Comparison of ENCODE assay signal across 10 cellular contexts in genomic region chr6:145756170-145756662, GRCh38. TPM values are rescaled to one million over a fixed set of nuclear protein-coding genes. Genes with fewer than 3 reads are reported as not detected.
DNase-seq lines count a peak whose midpoint lies in the region; ATAC-seq and TF ChIP-seq lines count a peak whose summit lies in the region.
"Had no signal": no experiment of that assay in that cellular context is flagged by ENCODE, and none has a peak within 500 bp of the region (broad histone marks: within the 10 kb centered on the region; RNA-seq: fewer than 3 reads in every experiment).

No MANE protein-coding gene starts in this region.

- no peaks in the 10 kb centered on the region for H3K79me2 ChIP-seq in OCI-LY7 (ENCODE audit: insufficient read depth, low read depth, low read length)

- no peaks in the 10 kb centered on the region; the same call in 1 of the 2 replicates for H3K9me2 ChIP-seq in OCI-LY7 (ENCODE audit: insufficient read depth, low read length)

- CTCF ChIA-PET in OCI-LY7 (lab: Charles Lee; ENCODE audit: unreplicated experiment), result no interaction called here

- intact Hi-C loops in right cardiac atrium (cut with DNase I) (no loop called here), OCI-LY7 (cut with micrococcal nuclease; ENCODE audit: unreplicated experiment) (no loop called here), vagina (cut with DNase I) (no loop called here)

- H4K20me1 ChIP-seq in OCI-LY7 (ENCODE audit: insufficient read depth, low read length), result no peaks in the 10 kb centered on the region

- no peak overlapping the region for H3K4me2 ChIP-seq in OCI-LY7 (ENCODE audit: low read length)

- no peaks in the 10 kb centered on the region for H3K36me3 ChIP-seq in OCI-LY7 (ENCODE audit: insufficient read depth, low read length)
- no peaks in the 10 kb centered on the region for H3K36me3 ChIP-seq in vagina

- H3K4me3 ChIP-seq in right cardiac atrium (ENCODE audit: low read length) (no peak overlapping the region), OCI-LY7 (ENCODE audit: low read depth, low read length, poor library complexity, severe bottlenecking) (no peak overlapping the region), vagina (no peak overlapping the region)

- POLR2A ChIA-PET in OCI-LY7 (lab: Charles Lee), result no interaction called here

- DNase-seq in AG08396 (ENCODE audit: low spot score), result peak; percentile 11
- DNase-seq in HT-29 (ENCODE audit: low spot score), result peak; percentile 21
- peak; percentile 48 for DNase-seq in SKM-1 treated with dmso at 0.1 percent for 144 hours (lab: John Stamatoyannopoulos, UW; ENCODE audit: unreplicated experiment)
- DNase-seq in right cardiac atrium, result peak in 2 of 3 donors; percentile 36 to 45
- DNase-seq in OCI-LY7 (ENCODE audit: low spot score), result no peak
- no peak for DNase-seq in activated CD4-positive, alpha-beta T cell treated with anti-CD3 and anti-CD28 coated beads for 48 hours
- DNase-seq in vagina (ENCODE audit: extremely low spot score in 2 of 2), result no peak
- DNase-seq: NK-92 treated with Interleukin-12 subunit alpha and Interleukin-12 subunit beta, amount 100 ng/mL, for 24 hours; stimulated activated CD4-positive, alpha-beta T cell treated with anti-CD3 and anti-CD28 coated beads, Interleukin-15, amount 100 ng/mL, for 24 hours had no signal

- H2AFZ ChIP-seq in OCI-LY7 (ENCODE audit: low read length), result no peak overlapping the region

- H3K27ac ChIP-seq in right cardiac atrium (ENCODE audit: low read length) (no peak overlapping the region), OCI-LY7 (ENCODE audit: low read depth, low read length, poor library complexity, severe bottlenecking) (no peak overlapping the region), vagina (no peak overlapping the region)

- TF ChIP-seq POLR2A in vagina (IDR thresholded peaks at IDR 0.05), result no peak

- no peak for TF ChIP-seq CTCF in OCI-LY7 (conservative IDR thresholded peaks at IDR 0.05; ENCODE audit: low read length)
- no peak for TF ChIP-seq CTCF in vagina (IDR thresholded peaks at IDR 0.05)

- H3K9me3 ChIP-seq in right cardiac atrium (ENCODE audit: control insufficient read depth, low read length) (no peaks in the 10 kb centered on the region), OCI-LY7 (ENCODE audit: low read length) (no peaks in the 10 kb centered on the region), vagina (no peaks in the 10 kb centered on the region)

- BruUV-seq in OCI-LY7 (replicated peaks; lab: Mats Ljungman, UMichigan), result no TSS peak

- no peaks in the 10 kb centered on the region for H3K4me1 ChIP-seq in right cardiac atrium (ENCODE audit: control insufficient read depth, insufficient read depth, low read length)
- H3K4me1 ChIP-seq in OCI-LY7 (ENCODE audit: insufficient read depth, low read length, poor library complexity, severe bottlenecking), result peaks cover under 1% of the 10 kb centered on the region
- peaks cover 5% of the 10 kb centered on the region for H3K4me1 ChIP-seq in vagina

- 33% methylated on average over 1 of the region's 1 CpG for WGBS in right cardiac atrium

- peak; percentile 56 to 61 for ATAC-seq in right cardiac atrium
- ATAC-seq in HG03469 (IDR thresholded peaks at IDR 0.05; ENCODE audit: unreplicated experiment), result no peak

- H3K27me3 ChIP-seq in right cardiac atrium (ENCODE audit: control insufficient read depth, insufficient read depth) (no peaks in the 10 kb centered on the region), vagina (no peaks in the 10 kb centered on the region)

RNA-seq across cellular contexts. Expression of gene EPM2A, which starts 20.9 kb away (rescaled TPM):
- 2.7 and 5.0 TPM in 2 replicates for total RNA-seq in HT-29 (2014; rRNA removed; shearing (Covaris generic))
- total RNA-seq in right cardiac atrium (10 to 100 TPM; 35.0 to 42.3 (median 39.5) TPM), OCI-LY7 (2022) (34.9 and 40.0 TPM in 2 replicates), vagina (14.0 TPM)
- polyA plus RNA-seq in right cardiac atrium, result 13.7 TPM
- 31.2 and 39.2 TPM in 2 replicates for total RNA-seq in OCI-LY7 (2014; rRNA removed; shearing (Covaris generic))

RNA-seq across cellular contexts. Expression of gene FBXO30, which starts 58.4 kb away (rescaled TPM):
- 1.8 and 1.9 TPM in 2 replicates for total RNA-seq in HT-29 (2014; rRNA removed; shearing (Covaris generic))
- total RNA-seq in right cardiac atrium (10 to 100 TPM; 12.7 to 14.0 (median 13.4) TPM), OCI-LY7 (2022) (11.7 TPM in 2 replicates), vagina (9.1 TPM)
- polyA plus RNA-seq in right cardiac atrium, result 6.7 TPM
- 4.6 and 5.3 TPM in 2 replicates for total RNA-seq in OCI-LY7 (2014; rRNA removed; shearing (Covaris generic))

Comparison
In these comparisons a context has a peak if more than half of its experiments do, and no peak if none do; other contexts are left out.
1. DNase-seq: peak in AG08396 (single experiment), HT-29 (single experiment), SKM-1 treated with dmso at 0.1 percent for 144 hours (single experiment) and right cardiac atrium (2 of 3); none in OCI-LY7 (single experiment), activated CD4-positive, alpha-beta T cell treated with anti-CD3 and anti-CD28 coated beads for 48 hours (single experiment) and vagina (0 of 2).